6 cellular contexts compared by ENCODE assay signal in the genomic region with DNA sequence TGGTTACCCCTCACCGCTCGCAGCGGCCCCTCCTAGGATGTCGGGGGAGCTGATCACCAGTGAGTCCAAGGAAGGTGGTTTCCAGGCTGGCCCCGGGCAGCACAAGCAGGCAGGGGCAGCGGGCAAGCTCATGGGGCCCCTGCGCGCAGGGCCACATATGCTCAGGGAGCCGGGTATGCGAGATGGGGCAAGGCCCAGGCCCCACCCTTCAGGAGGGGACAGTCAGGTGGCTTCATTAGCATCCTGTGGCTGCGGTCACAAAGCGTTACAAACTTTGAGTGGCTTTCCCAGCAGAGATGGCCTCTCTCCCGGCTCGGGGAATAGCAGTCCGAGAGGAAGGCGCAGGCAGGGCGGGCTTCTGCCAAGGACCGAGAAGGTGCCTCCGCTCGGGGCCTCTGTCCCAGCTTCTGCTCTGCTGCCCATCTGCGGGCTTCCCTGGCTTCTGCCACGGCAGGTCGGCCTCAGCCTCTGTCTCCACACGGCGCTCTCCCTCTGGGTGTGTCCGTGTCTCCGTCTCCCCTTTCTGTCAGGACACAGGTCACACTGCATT. TPM values are rescaled to one million over a fixed set of nuclear protein-coding genes. Genes with fewer than 3 reads are reported as not detected.
"Had no signal": no experiment of that assay in that cellular context is flagged by ENCODE, and none has a peak within 500 bp of the region (broad histone marks: within the 10 kb centered on the region; RNA-seq: fewer than 3 reads in every experiment).

No MANE protein-coding gene starts in this region.

- H3K4me3 Mint-ChIP-seq: H9, IgD-negative memory B cell had no signal

- H3K4me3 ChIP-seq: GM23248 had no signal

- H3K27me3 Mint-ChIP-seq: IgD-negative memory B cell had no signal

- H3K27ac ChIP-seq: GM23248 had no signal

- H3K27ac Mint-ChIP-seq: H9, IgD-negative memory B cell had no signal

- H3K36me3 Mint-ChIP-seq: IgD-negative memory B cell had no signal

- DNase-seq: GM23248, GOT3, H9, HCEC 1CT, KBM-7 had no signal

- H3K9me3 Mint-ChIP-seq: IgD-negative memory B cell had no signal

RNA-seq across cellular contexts. Expression of gene PLXNB3, which starts 25.9 kb away (rescaled TPM):
- polyA plus RNA-seq: IgD-negative memory B cell had no signal

RNA-seq across cellular contexts. Expression of gene SRPK3, which starts 42.7 kb away (rescaled TPM):
- total RNA-seq: H9 had no signal
- polyA plus RNA-seq: IgD-negative memory B cell had no signal
